In the genomic region with DNA sequence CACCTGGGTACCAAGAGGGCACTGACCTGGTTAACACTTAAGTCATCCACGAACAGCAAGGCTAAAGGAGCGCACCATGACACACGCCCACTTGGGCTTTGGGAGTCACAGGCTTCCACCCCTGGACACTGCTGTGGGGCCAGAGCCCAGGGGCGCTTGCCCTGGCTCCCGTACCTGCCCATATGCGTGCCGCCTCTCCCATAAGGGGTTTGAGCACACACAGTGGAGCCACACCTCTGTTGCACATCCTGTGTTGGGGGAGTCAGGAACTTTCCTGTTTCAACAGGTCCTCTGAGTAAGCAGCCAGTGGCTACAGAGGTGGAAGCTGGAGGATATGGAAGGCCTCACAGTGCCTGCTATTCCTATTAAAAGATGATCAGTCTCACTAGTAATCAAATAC, we compare ENCODE assay signal across 19 cellular contexts.
DNase-seq lines count a peak whose midpoint lies in the region; ATAC-seq, FAIRE-seq and TF ChIP-seq lines count a peak whose summit lies in the region.
"Had no signal": no experiment of that assay in that cellular context is flagged by ENCODE, and none has a peak within 500 bp of the region (broad histone marks: within the 10 kb centered on the region; RNA-seq: fewer than 3 reads in every experiment).

No MANE protein-coding gene starts in this region.

- H3K27ac Mint-ChIP-seq in activated naive CD4-positive, alpha-beta T cell treated with anti-CD3 and anti-CD28 coated beads for 36 hours: no peak overlapping the region

- no peaks in the 10 kb centered on the region for H3K27me3 Mint-ChIP-seq in activated naive CD4-positive, alpha-beta T cell treated with anti-CD3 and anti-CD28 coated beads for 36 hours (ENCODE audit: low read depth)

- H3K4me1 ChIP-seq in left ventricle myocardium inferior: peaks cover 50% of the 10 kb centered on the region
- H3K4me1 ChIP-seq in kidney (ENCODE audit: control insufficient read depth in 1 of 2, insufficient read depth in 1 of 2, low read depth in 1 of 2, low read length in 2 of 2): peaks cover 14 to 21% of the 10 kb centered on the region in 2 donors

- TF ChIP-seq CTCF in left ventricle myocardium inferior (IDR thresholded peaks at IDR 0.05; ENCODE audit: borderline replicate concordance): no peak
- no peak for TF ChIP-seq CTCF in bronchial epithelial cell (IDR thresholded peaks at IDR 0.05; ENCODE audit: insufficient read depth, low read length, severe bottlenecking)
- no peak for TF ChIP-seq CTCF in kidney (IDR thresholded peaks at IDR 0.05; ENCODE audit: borderline replicate concordance, extremely low read depth, insufficient read depth)

- CTCF ChIA-PET in activated naive CD4-positive, alpha-beta T cell treated with anti-CD3 and anti-CD28 coated beads for 36 hours (lab: Charles Lee): no interaction called here

- H3K9ac ChIP-seq in kidney (ENCODE audit: low read length in 2 of 2): no peak overlapping the region

- DNase-seq in left ventricle myocardium inferior (no peak), left ventricle myocardium superior (no peak), bronchial epithelial cell (ENCODE audit: low read depth) (peak; percentile 88), kidney (peak; percentile 59), CD1c-positive myeloid dendritic cell (ENCODE audit: extremely low spot score) (no peak)
- DNase-seq in activated naive CD4-positive, alpha-beta T cell treated with anti-CD3 and anti-CD28 coated beads for 36 hours: no peak
- DNase-seq: Calu3; HCEC 1CT; KBM-7; NCI-H1048; NCI-H2227 treated with DMSO at 0.1 percent for 48 hours; NCI-H526; NK-92 treated with Interleukin-12 subunit alpha and Interleukin-12 subunit beta, amount 100 ng/mL, for 24 hours; OCI-M1; RPMI8226 had no signal

- FAIRE-seq in bronchial epithelial cell (lab: Jason Lieb, UNC): no peak
- FAIRE-seq in kidney (lab: Jason Lieb, UNC): no peak
- FAIRE-seq: A204.1 had no signal

- H3K4me3 ChIP-seq in left ventricle myocardium inferior: no peak overlapping the region
- H3K4me3 ChIP-seq in bronchial epithelial cell (ENCODE audit: low read depth, low read length): no peak overlapping the region
- no peak overlapping the region for H3K4me3 ChIP-seq in kidney (ENCODE audit: low read length in 2 of 2)

- H3K9me3 Mint-ChIP-seq in activated naive CD4-positive, alpha-beta T cell treated with anti-CD3 and anti-CD28 coated beads for 36 hours: no peaks in the 10 kb centered on the region
- H3K9me3 Mint-ChIP-seq: CD14-positive monocyte had no signal

- ATAC-seq in left ventricle myocardium superior (no peak), HG03432 (IDR thresholded peaks at IDR 0.05; ENCODE audit: unreplicated experiment) (no peak), HG02588 (IDR thresholded peaks at IDR 0.05; ENCODE audit: unreplicated experiment) (no peak)

- H3K27me3 ChIP-seq in left ventricle myocardium inferior (ENCODE audit: low read depth) (no peaks in the 10 kb centered on the region), bronchial epithelial cell (ENCODE audit: control insufficient read depth, insufficient read depth, low read length) (no peaks in the 10 kb centered on the region)

- intact Hi-C loops in left ventricle myocardium inferior (cut with micrococcal nuclease): loop anchor here (5.0 kb wide), 1 partner anchor 34 kb away; no protein-coding TSS in a partner anchor
- intact Hi-C loops in left ventricle myocardium superior (cut with micrococcal nuclease): no loop called here
- intact Hi-C loops in kidney (cut with DNase I): no loop called here
- intact Hi-C loops in activated naive CD4-positive, alpha-beta T cell treated with anti-CD3 and anti-CD28 coated beads for 36 hours (cut with micrococcal nuclease): no loop called here

- peaks cover 2% of the 10 kb centered on the region for H3K4me1 Mint-ChIP-seq in activated naive CD4-positive, alpha-beta T cell treated with anti-CD3 and anti-CD28 coated beads for 36 hours (ENCODE audit: low read depth)

- H3K4me3 Mint-ChIP-seq in activated naive CD4-positive, alpha-beta T cell treated with anti-CD3 and anti-CD28 coated beads for 36 hours: no peak overlapping the region
- H3K4me3 Mint-ChIP-seq: CD14-positive monocyte had no signal

- H3K36me3 Mint-ChIP-seq in activated naive CD4-positive, alpha-beta T cell treated with anti-CD3 and anti-CD28 coated beads for 36 hours (ENCODE audit: low read depth): no peaks in the 10 kb centered on the region
- H3K36me3 Mint-ChIP-seq: CD14-positive monocyte had no signal

- H3K9me3 ChIP-seq in left ventricle myocardium inferior (replicated peaks) (no peaks in the 10 kb centered on the region), kidney (ENCODE audit: control insufficient read depth in 1 of 2, low read length in 2 of 2) (no peaks in the 10 kb centered on the region)

- H3K36me3 ChIP-seq in left ventricle myocardium inferior: no peaks in the 10 kb centered on the region
- H3K36me3 ChIP-seq in bronchial epithelial cell (ENCODE audit: control insufficient read depth, insufficient read depth, low read length): no peaks in the 10 kb centered on the region
- no peaks in the 10 kb centered on the region for H3K36me3 ChIP-seq in kidney (ENCODE audit: control insufficient read depth in 1 of 2, insufficient read depth in 2 of 2, low read length in 2 of 2)

- peak overlapping the region; percentile 84 for H3K27ac ChIP-seq in left ventricle myocardium inferior (replicated peaks)
- H3K27ac ChIP-seq in kidney (ENCODE audit: low read depth in 2 of 2, low read length in 2 of 2): no peak overlapping the region

Comparison
In these comparisons a context has a peak if more than half of its experiments do, and no peak if none do; other contexts are left out.
1. DNase-seq: peak in bronchial epithelial cell (single experiment) and kidney (single experiment); none in left ventricle myocardium inferior (single experiment), left ventricle myocardium superior (single experiment), activated naive CD4-positive, alpha-beta T cell treated with anti-CD3 and anti-CD28 coated beads for 36 hours (single experiment) and CD1c-positive myeloid dendritic cell (single experiment).